21 cellular contexts compared by ENCODE assay signal in genomic region chr16:83720213-83720612, GRCh38.
A peak's percentile ranks its signal among the peaks of the same experiment; 100 is the strongest.
DNase-seq lines count a peak whose midpoint lies in the region; ATAC-seq, FAIRE-seq and TF ChIP-seq lines count a peak whose summit lies in the region.
"Had no signal": no experiment of that assay in that cellular context is flagged by ENCODE, and none has a peak within 500 bp of the region (broad histone marks: within the 10 kb centered on the region; RNA-seq: fewer than 3 reads in every experiment).

No MANE protein-coding gene starts in this region.

- H2AK5ac ChIP-seq in H1 (ENCODE audit: low read depth, low read length) = peak overlapping the region; percentile 70; the same call in 1 of the 2 replicates

- H3K4me3 Mint-ChIP-seq in osteocyte (ENCODE audit: unreplicated experiment) = no peak overlapping the region
- H3K4me3 Mint-ChIP-seq: B cell; CD4-positive, CD25-positive, alpha-beta regulatory T cell; CD8-positive, alpha-beta T cell had no signal

- H3K23ac ChIP-seq in H1 (ENCODE audit: insufficient read length) = no peak overlapping the region

- H3K4me1 Mint-ChIP-seq in osteocyte (ENCODE audit: unreplicated experiment) = peaks cover 17% of the 10 kb centered on the region
- H3K4me1 Mint-ChIP-seq: B cell; CD4-positive, CD25-positive, alpha-beta regulatory T cell had no signal

- H3K9ac ChIP-seq in GM12878 (ENCODE audit: control insufficient read depth, insufficient read depth, low read length) = no peak overlapping the region
- H3K9ac ChIP-seq in H1 (replicated peaks in 1 of 4; ENCODE audit: extremely low read depth in 1 of 4, low read depth in 3 of 4, low read length in 3 of 4) = no peak overlapping the region; a peak in 1 of 7 replicates
- H3K9ac ChIP-seq: BLaER1 had no signal

- H3K23me2 ChIP-seq in H1 (ENCODE audit: low read depth, low read length) = peaks cover 2% of the 10 kb centered on the region; the same call in 1 of the 2 replicates

- H2BK12ac ChIP-seq in H1 (ENCODE audit: low read depth, low read length) = no peak overlapping the region

- H2BK20ac ChIP-seq in H1 (ENCODE audit: low read length) = no peak overlapping the region

- no peak overlapping the region for H3K4me2 ChIP-seq in GM12878 (ENCODE audit: control insufficient read depth, insufficient read depth)
- H3K4me2 ChIP-seq in H1 (ENCODE audit: insufficient read depth in 1 of 2, low read depth in 2 of 2, low read length in 2 of 2) = no peak overlapping the region
- H3K4me2 ChIP-seq: BLaER1 had no signal

- CTCF ChIA-PET in GM12878 (lab: Yijun Ruan, JAX) = no interaction called here
- CTCF ChIA-PET in H1 (lab: Charles Lee; ENCODE audit: partially characterized antibody) = interaction anchor here (1.0 kb wide), 1 partner anchor 12 kb away, joined by 3 read pairs; no protein-coding TSS in a partner anchor

- H3K14ac ChIP-seq in H1 (ENCODE audit: insufficient read length) = no peak overlapping the region

- no peak overlapping the region for H3K4ac ChIP-seq in H1 (replicated peaks; ENCODE audit: insufficient read length, low read depth, low read length)

- DNase-seq in HTR-8/SVneo (ENCODE audit: insufficient read length, low spot score) = no peak
- no peak for DNase-seq in GM12878 (ENCODE audit: low read depth, low spot score)
- no peak for DNase-seq in H1 (ENCODE audit: low read depth in 1 of 2, low spot score in 2 of 2)
- DNase-seq in thyroid gland = no peak
- no peak for DNase-seq in osteocyte (ENCODE audit: extremely low spot score, unreplicated experiment)
- no peak for DNase-seq in NCI-H2171 treated with DMSO at 0.1 percent for 48 hours (lab: John Stamatoyannopoulos, UW)
- DNase-seq in amygdala (lab: John Stamatoyannopoulos, UW) = no peak
- DNase-seq: CD4-positive, CD25-positive, alpha-beta regulatory T cell; CD8-positive, alpha-beta T cell; DMS 273 treated with DMSO at 0.1 percent for 48 hours; EL; GDM1; GOT3; H7; HCEC 1CT had no signal

- H3K36me3 Mint-ChIP-seq in osteocyte (ENCODE audit: unreplicated experiment) = no peaks in the 10 kb centered on the region
- H3K36me3 Mint-ChIP-seq: CD4-positive, CD25-positive, alpha-beta regulatory T cell; CD8-positive, alpha-beta T cell had no signal

- no peak overlapping the region; the same call in 1 of the 2 replicates for H4K8ac ChIP-seq in H1 (ENCODE audit: extremely low read depth, insufficient read depth, low read length)

- intact Hi-C loops in GM12878 (cut with micrococcal nuclease; ENCODE audit: unreplicated experiment) (no loop called here), thyroid gland (cut with DNase I) (no loop called here)

- POLR2A ChIA-PET in GM12878 (lab: Charles Lee) = no interaction called here
- POLR2A ChIA-PET in H1 (lab: Charles Lee; ENCODE audit: partially characterized antibody) = no interaction called here

- H3K79me2 ChIP-seq in GM12878 (ENCODE audit: control insufficient read depth, insufficient read depth, low read length) (no peaks in the 10 kb centered on the region), H1 (ENCODE audit: control insufficient read depth in 1 of 2, insufficient read depth in 2 of 2, low read length in 2 of 2) (no peaks in the 10 kb centered on the region)

- no peak overlapping the region for H3K27ac ChIP-seq in GM12878 (ENCODE audit: control insufficient read depth, insufficient read depth)
- no peak overlapping the region for H3K27ac ChIP-seq in H1 (ENCODE audit: low read depth, low read length)
- peak overlapping the region in 2 of 3 donors; percentile 62 to 94 for H3K27ac ChIP-seq in thyroid gland
- H3K27ac ChIP-seq: BLaER1, C4-2B had no signal

- no peaks in the 10 kb centered on the region for H3K79me1 ChIP-seq in H1 (ENCODE audit: low read depth, low read length)

- H3K36me3 ChIP-seq in GM12878 (ENCODE audit: control insufficient read depth in 2 of 2, insufficient read depth in 2 of 2, low read length in 1 of 2) (no peaks in the 10 kb centered on the region), H1 (ENCODE audit: control insufficient read depth in 2 of 4, insufficient read depth in 4 of 4, low read length in 3 of 4) (no peaks in the 10 kb centered on the region), thyroid gland (no peaks in the 10 kb centered on the region)
- H3K36me3 ChIP-seq: BLaER1 had no signal

- no peak overlapping the region for H4K5ac ChIP-seq in H1 (ENCODE audit: insufficient read length, low read depth, low read length)

- TF ChIP-seq EP300 in GM12878 (IDR thresholded peaks at IDR 0.05; ENCODE audit: borderline replicate concordance in 1 of 2, control insufficient read depth in 1 of 2, low read depth in 2 of 2, low read length in 2 of 2) (no peak), H1 (IDR thresholded peaks at IDR 0.05; ENCODE audit: borderline replicate concordance in 1 of 2, low read depth in 2 of 2, low read length in 2 of 2) (no peak)

- no peak overlapping the region for H2BK120ac ChIP-seq in H1 (replicated peaks; ENCODE audit: low read depth, low read length)

- H3K9me3 Mint-ChIP-seq in osteocyte (ENCODE audit: unreplicated experiment) = no peaks in the 10 kb centered on the region
- H3K9me3 Mint-ChIP-seq: CD8-positive, alpha-beta T cell had no signal

- H2AFZ ChIP-seq in GM12878 (ENCODE audit: control insufficient read depth, low read depth, low read length) (no peak overlapping the region), H1 (ENCODE audit: low read length) (no peak overlapping the region)

- H4K20me1 ChIP-seq in GM12878 (ENCODE audit: control insufficient read depth, insufficient read depth) = no peaks in the 10 kb centered on the region
- no peaks in the 10 kb centered on the region for H4K20me1 ChIP-seq in H1 (replicated peaks in 1 of 2; ENCODE audit: control insufficient read depth in 1 of 2, insufficient read depth in 2 of 2, low read length in 2 of 2)
- H4K20me1 ChIP-seq: BLaER1 had no signal

- H3K56ac ChIP-seq in H1 (replicated peaks; ENCODE audit: insufficient read length, low read depth, low read length) = no peak overlapping the region

- TF ChIP-seq CTCF in GM12878 (IDR thresholded peaks at IDR 0.05 in 2 of 3, conservative IDR thresholded peaks at IDR 0.05 in 1 of 3; ENCODE audit: control insufficient read depth in 2 of 3, extremely low read depth in 1 of 3, insufficient read depth in 1 of 3, low read depth in 3 of 3, low read length in 3 of 3) (no peak), H1 (IDR thresholded peaks at IDR 0.05; ENCODE audit: control extremely low read depth in 1 of 3, insufficient read depth in 1 of 3, low read depth in 1 of 3, low read length in 3 of 3) (no peak), thyroid gland (IDR thresholded peaks at IDR 0.05) (no peak), osteocyte (IDR thresholded peaks at IDR 0.05) (no peak)

- no peak overlapping the region for H3K27ac Mint-ChIP-seq in osteocyte (ENCODE audit: unreplicated experiment)
- H3K27ac Mint-ChIP-seq: B cell; CD8-positive, alpha-beta T cell had no signal

- FAIRE-seq in HTR-8/SVneo (lab: Jason Lieb, UNC) (peak; percentile 93), GM12878 (lab: Jason Lieb, UNC) (no peak), H1 (lab: Jason Lieb, UNC) (no peak)
- FAIRE-seq: D721Med, GM12891, GM18507 had no signal

- no peaks in the 10 kb centered on the region for H3K9me3 ChIP-seq in GM12878 (replicated peaks; ENCODE audit: control insufficient read depth, insufficient read depth, low read length)
- H3K9me3 ChIP-seq in H1 (ENCODE audit: insufficient read depth in 2 of 2, low read depth in 1 of 2, low read length in 1 of 2) = no peaks in the 10 kb centered on the region
- no peaks in the 10 kb centered on the region for H3K9me3 ChIP-seq in thyroid gland
- H3K9me3 ChIP-seq: BLaER1 had no signal

- no peaks in the 10 kb centered on the region for H3K27me3 Mint-ChIP-seq in osteocyte (ENCODE audit: unreplicated experiment)
- H3K27me3 Mint-ChIP-seq: CD4-positive, CD25-positive, alpha-beta regulatory T cell had no signal

- no peak overlapping the region for H3K18ac ChIP-seq in H1 (ENCODE audit: extremely low read depth, low read length)

- TF ChIP-seq RAD21 in GM12878 (IDR thresholded peaks at IDR 0.05; ENCODE audit: insufficient read depth, low read depth, low read length) = no peak
- no peak for TF ChIP-seq RAD21 in H1 (IDR thresholded peaks at IDR 0.05 in 1 of 2, conservative IDR thresholded peaks at IDR 0.05 in 1 of 2; ENCODE audit: low read depth in 2 of 2, low read length in 2 of 2)

- SMC1A ChIA-PET in GM12878 (lab: Charles Lee; ENCODE audit: uncharacterized antibody, unreplicated experiment) = no interaction called here

- H3K4me1 ChIP-seq in GM12878 (ENCODE audit: control insufficient read depth, insufficient read depth, low read length) = no peaks in the 10 kb centered on the region
- no peaks in the 10 kb centered on the region for H3K4me1 ChIP-seq in H1 (replicated peaks in 1 of 4; ENCODE audit: control insufficient read depth in 3 of 4, insufficient read depth in 4 of 4, low read length in 3 of 4)
- H3K4me1 ChIP-seq in thyroid gland = peaks cover 29 to 47% of the 10 kb centered on the region in 2 donors
- H3K4me1 ChIP-seq: BLaER1 had no signal

- no TSS peak for BruUV-seq in GM12878 (replicated peaks; lab: Mats Ljungman, UMichigan)

- ATAC-seq in GM12878 = no peak
- ATAC-seq: CD8-positive, alpha-beta T cell had no signal

- H2BK15ac ChIP-seq in H1 (ENCODE audit: low read length) = no peak overlapping the region

- in situ Hi-C loops in GM12878 (cut with MboI) = no loop called here

- H2BK5ac ChIP-seq in H1 (ENCODE audit: low read depth, low read length) = no peak overlapping the region

- H3K27me3 ChIP-seq in GM12878 (replicated peaks in 1 of 2; ENCODE audit: control insufficient read depth in 2 of 2, insufficient read depth in 2 of 2, low read length in 1 of 2) = no peaks in the 10 kb centered on the region
- no peaks in the 10 kb centered on the region for H3K27me3 ChIP-seq in H1 (replicated peaks in 1 of 4; ENCODE audit: control insufficient read depth in 3 of 4, extremely low read depth in 1 of 4, insufficient read depth in 3 of 4, low read length in 3 of 4)
- H3K27me3 ChIP-seq in thyroid gland = no peaks in the 10 kb centered on the region
- H3K27me3 ChIP-seq: BLaER1 had no signal

- H4K91ac ChIP-seq in H1 (replicated peaks; ENCODE audit: insufficient read length, low read length) = peak overlapping the region; percentile 25

- H3K4me3 ChIP-seq in GM12878 = no peak overlapping the region
- no peak overlapping the region for H3K4me3 ChIP-seq in H1 (ENCODE audit: extremely low read depth in 1 of 4, insufficient read depth in 2 of 4, low read depth in 3 of 4, low read length in 4 of 4)
- no peak overlapping the region for H3K4me3 ChIP-seq in thyroid gland (replicated peaks in 1 of 3)
- H3K4me3 ChIP-seq: BLaER1 had no signal

- RAD21 ChIA-PET in GM12878 (lab: Charles Lee; ENCODE audit: unreplicated experiment) = no interaction called here

- TF ChIP-seq POLR2A in GM12878 (IDR thresholded peaks at IDR 0.05; ENCODE audit: low read depth, low read length) (no peak), H1 (IDR thresholded peaks at IDR 0.05; ENCODE audit: control extremely low read depth in 1 of 2, low read depth in 2 of 2, low read length in 2 of 2) (no peak), thyroid gland (IDR thresholded peaks at IDR 0.05) (no peak)

- WGBS in GM12878 (ENCODE audit: insufficient coverage, insufficient replicate concordance, low lambda C conversion rate, missing lambda C conversion rate) = 39% methylated on average over 5 of the region's 5 CpGs
- WGBS in H1 (ENCODE audit: extremely low coverage in 1 of 2, insufficient coverage in 1 of 2, insufficient read length in 1 of 2, insufficient replicate concordance in 2 of 2, low coverage in 1 of 2, low lambda C conversion rate in 2 of 2, missing lambda C conversion rate in 1 of 2), 2 experiments = 89% methylated on average over 5 of the region's 5 CpGs; no CpG with 5 or more reads in 1 of the 2 experiments
- 95 to 97% methylated on average over 5 of the region's 5 CpGs for WGBS in thyroid gland, 2 donors

Comparison
In these comparisons a context has a peak if more than half of its experiments do, and no peak if none do; other contexts are left out.
1. H3K27ac ChIP-seq: peak in thyroid gland (2 of 3); none in GM12878 (single experiment) and H1 (single experiment).